22 cellular contexts compared by ENCODE assay signal in the genomic region with DNA sequence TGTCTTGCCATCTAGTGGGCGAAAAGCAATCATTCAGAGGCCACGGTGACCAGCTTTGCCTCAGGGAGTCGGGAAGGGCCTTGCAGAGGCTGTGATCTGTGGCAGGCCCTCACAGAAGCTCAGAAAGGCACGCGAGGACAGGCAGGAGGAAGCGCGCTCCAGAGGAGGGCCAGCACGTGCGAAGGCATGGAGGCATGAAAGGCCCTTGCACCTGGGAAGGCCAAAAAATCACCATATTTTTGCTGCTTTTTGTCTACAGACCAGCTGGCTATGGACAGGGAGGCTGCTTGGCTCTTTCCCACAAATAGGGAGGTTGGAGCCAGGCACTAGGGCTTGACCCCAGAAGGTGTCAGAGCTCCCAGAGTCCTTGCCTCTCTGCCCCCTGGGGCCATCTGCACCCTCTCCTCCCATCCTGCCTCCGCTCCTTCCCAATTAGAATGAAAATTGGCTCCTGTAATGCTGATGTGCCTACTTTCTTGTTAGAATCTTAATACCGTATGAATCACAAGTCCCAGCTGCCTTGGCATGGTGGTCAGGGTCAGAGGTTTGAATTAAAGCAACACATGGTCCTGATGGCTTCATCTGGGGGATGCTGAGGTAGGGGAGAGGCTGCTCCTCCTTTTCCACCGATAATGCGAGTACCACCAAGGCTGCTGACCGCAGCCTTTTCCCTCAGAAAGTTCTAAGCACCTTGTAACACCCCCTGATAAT.
"Had no signal": no experiment of that assay in that cellular context is flagged by ENCODE, and none has a peak within 500 bp of the region (broad histone marks: within the 10 kb centered on the region; RNA-seq: fewer than 3 reads in every experiment).

No MANE protein-coding gene starts in this region.

- H3K4me1 ChIP-seq: body of pancreas, left lung, pancreas had no signal

- ATAC-seq: activated T-helper 17 cell treated with anti-CD3 and anti-CD28 coated beads, Interleukin-2, amount 50 U/mL, for 72 hours; body of pancreas; effector memory CD8-positive, alpha-beta T cell; left lung; mucosa of descending colon; naive thymus-derived CD8-positive, alpha-beta T cell; pancreas had no signal

- H3K36me3 Mint-ChIP-seq: activated naive CD8-positive, alpha-beta T cell treated with anti-CD3 and anti-CD28 coated beads, Interleukin-2, amount 10 ng/mL, durations not matched to agents 7 days and 5 days; naive thymus-derived CD8-positive, alpha-beta T cell had no signal

- H3K36me3 ChIP-seq: left lung, neutrophil, pancreas had no signal

- H3K27ac ChIP-seq: body of pancreas, left lung, neutrophil, pancreas had no signal

- H3K27ac Mint-ChIP-seq: activated CD4-positive, alpha-beta memory T cell treated with anti-CD3 and anti-CD28 coated beads, Interleukin-2, amount 10 ng/mL, durations not matched to agents 7 days and 5 days; activated naive CD8-positive, alpha-beta T cell treated with anti-CD3 and anti-CD28 coated beads, Interleukin-2, amount 10 ng/mL, durations not matched to agents 7 days and 5 days; activated T-helper 17 cell treated with anti-CD3 and anti-CD28 coated beads, Interleukin-2, amount 50 U/mL, for 72 hours; effector memory CD8-positive, alpha-beta T cell; naive thymus-derived CD8-positive, alpha-beta T cell; T-helper 2 cell treated with Interferon-gamma antibody and Interleukin-4, amounts not matched to agents 5 μg/mL and 100 μg/mL, for 36 hours had no signal

- DNase-seq: activated CD4-positive, alpha-beta memory T cell treated with anti-CD3 and anti-CD28 coated beads, Interleukin-2, amount 10 ng/mL, durations not matched to agents 7 days and 5 days; activated CD4-positive, alpha-beta T cell treated with anti-CD3 and anti-CD28 coated beads for 48 hours; activated CD4-positive, CD25-positive, alpha-beta regulatory T cell; activated naive CD4-positive, alpha-beta T cell; activated naive CD8-positive, alpha-beta T cell treated with anti-CD3 and anti-CD28 coated beads, Interleukin-2, amount 10 ng/mL, durations not matched to agents 7 days and 5 days; activated T-cell treated with anti-CD3 and anti-CD28 coated beads, Interleukin-2, amount 50 U/mL, for 1 hour; body of pancreas; caudate nucleus; effector memory CD8-positive, alpha-beta T cell; hippocampal formation; kidney; left lung; mucosa of descending colon; naive thymus-derived CD8-positive, alpha-beta T cell; pancreas; stimulated activated CD4-positive, alpha-beta T cell treated with anti-CD3 and anti-CD28 coated beads, Interleukin-12 subunit alpha, Interleukin-12 subunit beta, amount 100 ng/mL, for 4 hours; stimulated activated CD4-positive, alpha-beta T cell treated with anti-CD3 and anti-CD28 coated beads, Interleukin-1b, Interleukin-23, amount 100 ng/mL, for 48 hours; stimulated activated CD8-positive, alpha-beta memory T cell treated with anti-CD3 and anti-CD28 coated beads, Interleukin-4, amount 100 ng/mL, for 48 hours; stimulated activated naive CD4-positive, alpha-beta T cell had no signal

- H3K27me3 Mint-ChIP-seq: activated naive CD8-positive, alpha-beta T cell treated with anti-CD3 and anti-CD28 coated beads, Interleukin-2, amount 10 ng/mL, durations not matched to agents 7 days and 5 days had no signal

- H3K4me3 ChIP-seq: body of pancreas, left lung, mucosa of descending colon, pancreas had no signal

- H3K27me3 ChIP-seq: body of pancreas, left lung, pancreas had no signal

- H3K9me3 ChIP-seq: body of pancreas, left lung, mucosa of descending colon, neutrophil, pancreas had no signal

- H3K9me3 Mint-ChIP-seq: activated CD4-positive, alpha-beta memory T cell treated with anti-CD3 and anti-CD28 coated beads, Interleukin-2, amount 10 ng/mL, durations not matched to agents 7 days and 5 days; activated naive CD8-positive, alpha-beta T cell treated with anti-CD3 and anti-CD28 coated beads, Interleukin-2, amount 10 ng/mL, durations not matched to agents 7 days and 5 days; activated T-helper 17 cell treated with anti-CD3 and anti-CD28 coated beads, Interleukin-2, amount 50 U/mL, for 72 hours; effector memory CD8-positive, alpha-beta T cell; naive thymus-derived CD8-positive, alpha-beta T cell; T-helper 2 cell treated with Interferon-gamma antibody and Interleukin-4, amounts not matched to agents 5 μg/mL and 100 μg/mL, for 36 hours had no signal

- H3K4me1 Mint-ChIP-seq: activated CD4-positive, alpha-beta memory T cell treated with anti-CD3 and anti-CD28 coated beads, Interleukin-2, amount 10 ng/mL, durations not matched to agents 7 days and 5 days; activated naive CD8-positive, alpha-beta T cell treated with anti-CD3 and anti-CD28 coated beads, Interleukin-2, amount 10 ng/mL, durations not matched to agents 7 days and 5 days; activated T-helper 17 cell treated with anti-CD3 and anti-CD28 coated beads, Interleukin-2, amount 50 U/mL, for 72 hours had no signal

- H3K4me3 Mint-ChIP-seq: activated CD4-positive, alpha-beta memory T cell treated with anti-CD3 and anti-CD28 coated beads, Interleukin-2, amount 10 ng/mL, durations not matched to agents 7 days and 5 days; activated naive CD8-positive, alpha-beta T cell treated with anti-CD3 and anti-CD28 coated beads, Interleukin-2, amount 10 ng/mL, durations not matched to agents 7 days and 5 days; activated T-helper 17 cell treated with anti-CD3 and anti-CD28 coated beads, Interleukin-2, amount 50 U/mL, for 72 hours; effector memory CD8-positive, alpha-beta T cell; naive thymus-derived CD8-positive, alpha-beta T cell; T-helper 2 cell treated with Interferon-gamma antibody and Interleukin-4, amounts not matched to agents 5 μg/mL and 100 μg/mL, for 36 hours had no signal
